In genomic region chr20:37973059-37973910, GRCh38 we compare ENCODE assay signal across 27 cellular contexts.
"Had no signal": no experiment of that assay in that cellular context is flagged by ENCODE, and none has a peak within 500 bp of the region (broad histone marks: within the 10 kb centered on the region; RNA-seq: fewer than 3 reads in every experiment).

No MANE protein-coding gene starts in this region.

- H3K9me3 Mint-ChIP-seq: activated naive CD8-positive, alpha-beta T cell treated with anti-CD3 and anti-CD28 coated beads, Interleukin-2, amount 10 ng/mL, durations not matched to agents 7 days and 5 days had no signal

- DNase-seq: activated CD4-positive, alpha-beta T cell treated with anti-CD3 and anti-CD28 coated beads for 4 hours; activated gamma-delta T cell treated with Interleukin-2 at 50 U/mL for 16 hours; activated naive CD4-positive, alpha-beta T cell treated with anti-CD3 and anti-CD28 coated beads, Interleukin-2, amount 10 ng/mL, durations not matched to agents 7 days and 5 days; activated naive CD8-positive, alpha-beta T cell treated with anti-CD3 and anti-CD28 coated beads, Interleukin-2, amount 10 ng/mL, durations not matched to agents 7 days and 5 days; activated T-cell treated with anti-CD3 and anti-CD28 coated beads for 4 hours; activated T-cell treated with anti-CD3 and anti-CD28 coated beads, Interleukin-2, amount 50 U/mL, for 72 hours; anterior cingulate cortex; caudate nucleus; MM.1S; NCI-H1105; NCI-H1436; NCI-H1694 treated with DMSO at 0.1 percent for 48 hours; NCI-H2029 treated with DMSO at 0.1 percent for 48 hours; NCI-H345; NCI-H510A treated with DMSO at 0.1 percent for 48 hours; NCI-H69; NK-92 treated with Interleukin-12 subunit alpha and Interleukin-12 subunit beta, amount 100 ng/mL, for 24 hours; PC-3; SHP77 treated with DMSO at 0.1 percent for 48 hours; T-helper 17 cell; T-helper 9 cell; WERI-Rb-1 had no signal

- H3K36me3 Mint-ChIP-seq: activated naive CD4-positive, alpha-beta T cell treated with anti-CD3 and anti-CD28 coated beads, Interleukin-2, amount 10 ng/mL, durations not matched to agents 7 days and 5 days had no signal

- H3K4me1 Mint-ChIP-seq: T-helper 17 cell had no signal

- H3K4me3 ChIP-seq: adrenal gland had no signal

- H3K27ac Mint-ChIP-seq: activated naive CD4-positive, alpha-beta T cell treated with anti-CD3 and anti-CD28 coated beads, Interleukin-2, amount 10 ng/mL, durations not matched to agents 7 days and 5 days; activated naive CD8-positive, alpha-beta T cell treated with anti-CD3 and anti-CD28 coated beads, Interleukin-2, amount 10 ng/mL, durations not matched to agents 7 days and 5 days; activated T-cell treated with anti-CD3 and anti-CD28 coated beads, Interleukin-2, amount 50 U/mL, for 72 hours; activated T-helper 2 cell treated with anti-CD3 and anti-CD28 coated beads, Interferon-gamma antibody, Interleukin-2, Interleukin-4, amounts not matched to agents 10 μg/mL and 5 μg/mL and 100 μg/mL, durations not matched to agents 14 hours and 24 hours and 36 hours; T-helper 17 cell had no signal

- H3K36me3 ChIP-seq: adrenal gland, WERI-Rb-1 had no signal

- H3K27me3 ChIP-seq: adrenal gland had no signal

- ATAC-seq: activated CD4-positive, CD25-positive, alpha-beta regulatory T cell treated with anti-CD3 and anti-CD28 coated beads, Interleukin-2, amount 50 U/mL, for 24 hours; activated T-cell treated with anti-CD3 and anti-CD28 coated beads, Interleukin-2, amount 50 U/mL, for 72 hours; PC-3; T-helper 17 cell had no signal

- H3K4me3 Mint-ChIP-seq: activated naive CD4-positive, alpha-beta T cell treated with anti-CD3 and anti-CD28 coated beads, Interleukin-2, amount 10 ng/mL, durations not matched to agents 7 days and 5 days; activated naive CD8-positive, alpha-beta T cell treated with anti-CD3 and anti-CD28 coated beads, Interleukin-2, amount 10 ng/mL, durations not matched to agents 7 days and 5 days; activated T-cell treated with anti-CD3 and anti-CD28 coated beads, Interleukin-2, amount 50 U/mL, for 72 hours; T-helper 17 cell had no signal

- FAIRE-seq: RCC 7860, TTC549 had no signal

- H3K27me3 Mint-ChIP-seq: activated naive CD8-positive, alpha-beta T cell treated with anti-CD3 and anti-CD28 coated beads, Interleukin-2, amount 10 ng/mL, durations not matched to agents 7 days and 5 days; T-helper 17 cell had no signal
